28 cellular contexts compared by ENCODE assay signal in the genomic region with DNA sequence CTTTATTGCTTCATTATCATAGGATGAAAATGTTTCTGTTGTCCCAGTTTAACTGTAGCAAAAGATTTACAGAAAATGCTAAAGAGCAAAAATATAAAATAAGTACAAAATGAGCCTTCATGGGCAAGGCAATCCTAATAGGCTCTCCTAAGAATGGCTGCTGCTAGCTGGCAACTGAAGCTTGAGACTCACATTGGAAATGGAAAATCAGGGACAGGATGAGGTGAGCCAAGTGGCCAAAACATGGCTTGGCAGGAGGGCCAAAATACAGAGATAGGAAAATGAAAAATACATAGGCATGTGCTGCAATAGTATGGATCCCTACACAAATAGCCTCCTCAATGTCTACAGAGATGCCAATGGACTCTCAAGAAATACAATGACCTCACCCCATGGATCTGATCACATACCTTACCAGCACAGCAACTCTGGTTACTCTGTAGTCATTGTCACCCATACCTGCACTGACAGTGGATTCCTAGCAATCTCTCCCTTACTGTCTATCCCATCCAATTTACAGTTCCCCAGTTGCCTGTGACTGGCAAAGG.
DNase-seq lines count a peak whose midpoint lies in the region; ATAC-seq and TF ChIP-seq lines count a peak whose summit lies in the region.
"Had no signal": no experiment of that assay in that cellular context is flagged by ENCODE, and none has a peak within 500 bp of the region (broad histone marks: within the 10 kb centered on the region; RNA-seq: fewer than 3 reads in every experiment).

No MANE protein-coding gene starts in this region.

- DNase-seq in SK-N-SH (no peak), lower lobe of right lung (no peak), tibial artery (no peak), foreskin fibroblast (no peak), psoas muscle (no peak)
- DNase-seq in stimulated activated naive CD8-positive, alpha-beta T cell treated with anti-CD3 and anti-CD28 coated beads, Interleukin-15, amount 100 ng/mL, for 72 hours, result no peak
- DNase-seq: activated naive CD4-positive, alpha-beta T cell treated with anti-CD3 and anti-CD28 coated beads for 36 hours; activated T-cell treated with anti-CD3 and anti-CD28 coated beads, Interleukin-2, amount 50 U/mL, for 48 hours; amygdala; BE2C; DMS153; midbrain; MM.1S; NCI-H1417; NCI-H2081 treated with DMSO at 0.1 percent for 48 hours; NCI-H446; NK-92 treated with Interleukin-12 subunit alpha and Interleukin-12 subunit beta, amount 100 ng/mL, for 24 hours; pancreas; stimulated activated CD4-positive, alpha-beta T cell treated with anti-CD3 and anti-CD28 coated beads, Interleukin-15, amount 100 ng/mL, for 24 hours had no signal

- no peaks in the 10 kb centered on the region for H3K27me3 ChIP-seq in SK-N-SH (ENCODE audit: insufficient read depth)
- no peaks in the 10 kb centered on the region for H3K27me3 ChIP-seq in lower lobe of right lung (ENCODE audit: low read depth)
- no peaks in the 10 kb centered on the region for H3K27me3 ChIP-seq in tibial artery
- no peaks in the 10 kb centered on the region for H3K27me3 ChIP-seq in psoas muscle (ENCODE audit: insufficient read depth in 3 of 3, low read length in 2 of 3)
- H3K27me3 ChIP-seq: BE2C, pancreas, SJSA1 had no signal

- no peaks in the 10 kb centered on the region for H3K9me2 ChIP-seq in SK-N-SH

- H3K4me1 Mint-ChIP-seq in stimulated activated naive CD8-positive, alpha-beta T cell treated with anti-CD3 and anti-CD28 coated beads, Interleukin-15, amount 100 ng/mL, for 72 hours, result no peaks in the 10 kb centered on the region

- intact Hi-C loops in lower lobe of right lung (cut with DNase I) (no loop called here), tibial artery (cut with DNase I; ENCODE audit: low total_unique reads) (no loop called here), psoas muscle (cut with DNase I) (no loop called here)

- H2AFZ ChIP-seq in SK-N-SH (ENCODE audit: low read depth), result no peak overlapping the region

- H3K79me2 ChIP-seq in SK-N-SH (ENCODE audit: insufficient read depth), result peaks cover 96% of the 10 kb centered on the region

- H3K9me3 Mint-ChIP-seq in stimulated activated naive CD8-positive, alpha-beta T cell treated with anti-CD3 and anti-CD28 coated beads, Interleukin-15, amount 100 ng/mL, for 72 hours, result no peaks in the 10 kb centered on the region
- H3K9me3 Mint-ChIP-seq: activated naive CD4-positive, alpha-beta T cell treated with anti-CD3 and anti-CD28 coated beads for 36 hours; dendritic cell treated with granulocyte-macrophage colony-stimulating factor and Interleukin-4, amounts not matched to agents 40 ng/mL and 50 ng/mL, for 4 days; natural killer cell treated with Interleukin-12 subunit alpha and Interleukin-12 subunit beta and Interleukin-15 and Interleukin-18, amount 100 ng/mL, for 72 hours; T-helper 1 cell treated with Interleukin-12 subunit alpha and Interleukin-12 subunit beta and Interleukin-4 antibody, amounts not matched to agents 30 μg/mL and 1 μg/mL, for 36 hours had no signal

- POLR2A ChIA-PET in SK-N-SH (lab: Yijun Ruan, JAX), result no interaction called here

- no peak for ATAC-seq in SK-N-SH treated with all-trans-retinoic acid at 6 μM for 48 hours
- ATAC-seq in lower lobe of right lung, result no peak
- no peak for ATAC-seq in stimulated activated naive CD8-positive, alpha-beta T cell treated with anti-CD3 and anti-CD28 coated beads, Interleukin-15, amount 100 ng/mL, for 72 hours
- ATAC-seq in psoas muscle, result no peak
- ATAC-seq: A549; K562; natural killer cell treated with Interleukin-12 subunit alpha and Interleukin-12 subunit beta and Interleukin-15 and Interleukin-18, amount 100 ng/mL, for 72 hours; pancreas; sciatic nerve had no signal

- no peak overlapping the region for H3K9ac ChIP-seq in SK-N-SH

- peaks cover 12 to 25% of the 10 kb centered on the region in 2 experiments; a peak in 3 of 4 replicates for H3K4me1 ChIP-seq in SK-N-SH (ENCODE audit: control insufficient read depth in 1 of 2, insufficient read depth in 2 of 2, low read depth in 1 of 2, low read length in 1 of 2)
- peaks cover 43% of the 10 kb centered on the region for H3K4me1 ChIP-seq in lower lobe of right lung
- H3K4me1 ChIP-seq in tibial artery, result peaks cover 0 to 59% (median 17%) of the 10 kb centered on the region in 4 donors
- peaks cover 51% of the 10 kb centered on the region for H3K4me1 ChIP-seq in psoas muscle

- no peak for TF ChIP-seq EP300 in SK-N-SH (IDR thresholded peaks at IDR 0.05; ENCODE audit: borderline replicate concordance in 1 of 2, low read depth in 1 of 2, low read length in 1 of 2)

- H3K36me3 ChIP-seq in SK-N-SH (replicated peaks in 1 of 2; ENCODE audit: control insufficient read depth in 1 of 2, insufficient read depth in 2 of 2, low read length in 1 of 2) (peaks cover 42 to 43% of the 10 kb centered on the region in 2 experiments), lower lobe of right lung (peaks cover 45% of the 10 kb centered on the region), tibial artery (peaks cover 30 to 45% (median 44%) of the 10 kb centered on the region in 3 donors), psoas muscle (ENCODE audit: insufficient read depth in 1 of 2, low read depth in 1 of 2) (peaks cover 0 to 46% of the 10 kb centered on the region in 2 donors)

- H3K4me3 ChIP-seq in SK-N-SH (ENCODE audit: low read depth in 2 of 2, low read length in 1 of 2) (peak overlapping the region in 1 of 2 experiments; percentile 35; a peak in 1 of 4 replicates), lower lobe of right lung (peak overlapping the region; percentile 65), tibial artery (peak overlapping the region; percentile 71 to 78), foreskin fibroblast (ENCODE audit: low read depth in 1 of 2, low read length in 2 of 2) (peak overlapping the region in 1 of 2 donors; percentile 89), psoas muscle (no peak overlapping the region)
- H3K4me3 ChIP-seq: A549, K562, SJSA1 had no signal

- peak overlapping the region; percentile 74 for H3K4me2 ChIP-seq in SK-N-SH
- H3K4me2 ChIP-seq: A549 had no signal

- H4K20me1 ChIP-seq in SK-N-SH (ENCODE audit: insufficient read depth), result peaks cover 5% of the 10 kb centered on the region; the same call in 1 of the 2 replicates

- H3K9me3 ChIP-seq in SK-N-SH, result no peaks in the 10 kb centered on the region
- H3K9me3 ChIP-seq in lower lobe of right lung, result no peaks in the 10 kb centered on the region
- H3K9me3 ChIP-seq in tibial artery, result no peaks in the 10 kb centered on the region
- H3K9me3 ChIP-seq in psoas muscle, result no peaks in the 10 kb centered on the region
- H3K9me3 ChIP-seq: A549, BE2C, pancreas, SJSA1 had no signal

- CTCF ChIA-PET in SK-N-SH (lab: Yijun Ruan, JAX), result interaction anchor here (1.5 kb wide), 1 partner anchor 19 kb away, joined by 3 read pairs; no protein-coding TSS in a partner anchor

- H3K27ac ChIP-seq in SK-N-SH (ENCODE audit: low read depth in 2 of 2, low read length in 1 of 2) (peak overlapping the region in 1 of 2 experiments; percentile 96; a peak in 1 of 4 replicates), VCaP (peak overlapping the region; percentile 93; the same call in 1 of the 2 replicates), lower lobe of right lung (no peak overlapping the region), tibial artery (peak overlapping the region; percentile 92 to 93), psoas muscle (no peak overlapping the region)
- H3K27ac ChIP-seq: A549, pancreas, SJSA1 had no signal

- TF ChIP-seq RAD21 in SK-N-SH (IDR thresholded peaks at IDR 0.05; ENCODE audit: low read length), result no peak

- no peaks in the 10 kb centered on the region for H3K27me3 Mint-ChIP-seq in stimulated activated naive CD8-positive, alpha-beta T cell treated with anti-CD3 and anti-CD28 coated beads, Interleukin-15, amount 100 ng/mL, for 72 hours
- H3K27me3 Mint-ChIP-seq: dendritic cell treated with granulocyte-macrophage colony-stimulating factor and Interleukin-4, amounts not matched to agents 40 ng/mL and 50 ng/mL, for 4 days; natural killer cell treated with Interleukin-12 subunit alpha and Interleukin-12 subunit beta and Interleukin-15 and Interleukin-18, amount 100 ng/mL, for 72 hours had no signal

- peaks cover 5% of the 10 kb centered on the region for H3F3A ChIP-seq in SK-N-SH (replicated peaks; ENCODE audit: insufficient read depth)

- H3K4me3 Mint-ChIP-seq in stimulated activated naive CD8-positive, alpha-beta T cell treated with anti-CD3 and anti-CD28 coated beads, Interleukin-15, amount 100 ng/mL, for 72 hours, result no peak overlapping the region
- H3K4me3 Mint-ChIP-seq: activated naive CD4-positive, alpha-beta T cell treated with anti-CD3 and anti-CD28 coated beads for 36 hours; dendritic cell treated with granulocyte-macrophage colony-stimulating factor and Interleukin-4, amounts not matched to agents 40 ng/mL and 50 ng/mL, for 4 days; natural killer cell treated with Interleukin-12 subunit alpha and Interleukin-12 subunit beta and Interleukin-15 and Interleukin-18, amount 100 ng/mL, for 72 hours; T-helper 1 cell treated with Interleukin-12 subunit alpha and Interleukin-12 subunit beta and Interleukin-4 antibody, amounts not matched to agents 30 μg/mL and 1 μg/mL, for 36 hours had no signal

- TF ChIP-seq CTCF in SK-N-SH (IDR thresholded peaks at IDR 0.05) (no peak), VCaP (conservative IDR thresholded peaks at IDR 0.05) (no peak), lower lobe of right lung (IDR thresholded peaks at IDR 0.05) (no peak), tibial artery (IDR thresholded peaks at IDR 0.05) (no peak), foreskin fibroblast (IDR thresholded peaks at IDR 0.05; ENCODE audit: low read depth, low read length) (no peak), psoas muscle (IDR thresholded peaks at IDR 0.05) (no peak)

- no peak overlapping the region for H3K27ac Mint-ChIP-seq in stimulated activated naive CD8-positive, alpha-beta T cell treated with anti-CD3 and anti-CD28 coated beads, Interleukin-15, amount 100 ng/mL, for 72 hours
- H3K27ac Mint-ChIP-seq: activated naive CD4-positive, alpha-beta T cell treated with anti-CD3 and anti-CD28 coated beads for 36 hours; dendritic cell treated with granulocyte-macrophage colony-stimulating factor and Interleukin-4, amounts not matched to agents 40 ng/mL and 50 ng/mL, for 4 days; natural killer cell treated with Interleukin-12 subunit alpha and Interleukin-12 subunit beta and Interleukin-15 and Interleukin-18, amount 100 ng/mL, for 72 hours; T-helper 1 cell treated with Interleukin-12 subunit alpha and Interleukin-12 subunit beta and Interleukin-4 antibody, amounts not matched to agents 30 μg/mL and 1 μg/mL, for 36 hours had no signal

TF ChIP-seq in SK-N-SH, 30 proteins besides CTCF, POLR2A, EP300 and RAD21 (continues in another document):
- TF ChIP-seq CHD2 (IDR thresholded peaks at IDR 0.05; ENCODE audit: low read length, partially characterized antibody) (no peak), FOSL2 (IDR thresholded peaks at IDR 0.05; ENCODE audit: borderline replicate concordance, low read depth) (no peak), JUND (IDR thresholded peaks at IDR 0.05) (no peak), NFIC (IDR thresholded peaks at IDR 0.05; ENCODE audit: borderline replicate concordance) (no peak)

TF ChIP-seq in SK-N-SH treated with all-trans-retinoic acid at 6 μM for 48 hours, 23 proteins besides CTCF, POLR2A, EP300 and RAD21 (continues in another document):
- TF ChIP-seq GLIS3 (CRISPR knock-in tag; IDR thresholded peaks at IDR 0.05) (no peak), CSDC2 (CRISPR knock-in tag; IDR thresholded peaks at IDR 0.05) (no peak), ZFP3 (CRISPR knock-in tag; IDR thresholded peaks at IDR 0.05) (no peak)

Comparison
In these comparisons a context has a peak if more than half of its experiments do, and no peak if none do; other contexts are left out.
1. H3K27ac ChIP-seq: peak in VCaP (single experiment) and tibial artery (2 of 2); none in lower lobe of right lung (single experiment) and psoas muscle (single experiment).